In the genomic region with DNA sequence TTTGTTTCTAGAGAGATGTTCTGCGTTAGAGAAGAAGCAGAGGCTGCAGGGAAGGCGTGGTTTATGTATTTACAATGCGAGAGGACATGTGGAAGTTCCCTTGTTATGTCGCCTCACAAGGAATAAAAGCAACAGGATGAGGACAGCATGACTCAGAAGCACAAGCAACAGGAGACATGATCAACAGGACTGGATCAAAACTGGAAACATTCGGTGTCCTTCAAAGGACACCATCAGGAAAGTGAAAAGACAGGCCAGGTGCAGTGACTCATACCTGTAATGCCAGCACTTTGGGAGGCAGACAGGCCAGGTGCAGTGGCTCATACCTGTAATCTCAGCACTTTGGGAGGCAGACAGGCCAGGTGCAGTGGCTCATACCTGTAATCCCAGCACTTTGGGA, we compare ENCODE assay signal across 22 cellular contexts. TPM values are rescaled to one million over a fixed set of nuclear protein-coding genes. Genes with fewer than 3 reads are reported as not detected.
A peak's percentile ranks its signal among the peaks of the same experiment; 100 is the strongest.
DNase-seq lines count a peak whose midpoint lies in the region; ATAC-seq and TF ChIP-seq lines count a peak whose summit lies in the region.
"Had no signal": no experiment of that assay in that cellular context is flagged by ENCODE, and none has a peak within 500 bp of the region (broad histone marks: within the 10 kb centered on the region; RNA-seq: fewer than 3 reads in every experiment).

No MANE protein-coding gene starts in this region.

- no peak overlapping the region for H3K4me3 Mint-ChIP-seq in progenitor cell of endocrine pancreas (ENCODE audit: low read depth)
- H3K4me3 Mint-ChIP-seq in natural killer cell treated with Interleukin-12 subunit alpha and Interleukin-12 subunit beta and Interleukin-15 and Interleukin-18, amount 100 ng/mL, for 72 hours: no peak overlapping the region
- H3K4me3 Mint-ChIP-seq: activated T-helper 1 cell treated with anti-CD3 and anti-CD28 coated beads, Interleukin-12 subunit alpha, Interleukin-12 subunit beta, Interleukin-2, Interleukin-4 antibody, amounts not matched to agents 30 ng/mL and 10 ng/mL and 1 ng/mL, durations not matched to agents 14 hours and 24 hours and 36 hours; T-helper 2 cell treated with Interferon-gamma antibody and Interleukin-4, amounts not matched to agents 5 μg/mL and 100 μg/mL, for 36 hours had no signal

- no peak overlapping the region for H4K91ac ChIP-seq in mesenchymal stem cell (ENCODE audit: low read length)

- no peak for TF ChIP-seq CTCF in progenitor cell of endocrine pancreas (IDR thresholded peaks at IDR 0.05; ENCODE audit: unreplicated experiment)

- no peak overlapping the region for H3K23ac ChIP-seq in mesenchymal stem cell (ENCODE audit: low read length in 2 of 2)

- ATAC-seq in natural killer cell treated with Interleukin-12 subunit alpha and Interleukin-12 subunit beta and Interleukin-15 and Interleukin-18, amount 100 ng/mL, for 72 hours: no peak

- no peaks in the 10 kb centered on the region for H3K27me3 ChIP-seq in mesenchymal stem cell (ENCODE audit: control insufficient read depth in 1 of 2, insufficient read depth in 1 of 2, low read length in 2 of 2)
- H3K27me3 ChIP-seq: cardiac muscle cell, dorsolateral prefrontal cortex, hepatocyte, right atrium auricular region had no signal

- H3K4ac ChIP-seq in mesenchymal stem cell (ENCODE audit: low read depth in 1 of 2, low read length in 2 of 2): no peak overlapping the region

- no peak overlapping the region for H3K14ac ChIP-seq in mesenchymal stem cell (ENCODE audit: low read length in 2 of 2)

- H3K18ac ChIP-seq in mesenchymal stem cell (ENCODE audit: low read depth in 1 of 2, low read length in 2 of 2): no peak overlapping the region

- H3K4me2 ChIP-seq in mesenchymal stem cell (ENCODE audit: low read length, poor library complexity, severe bottlenecking): no peak overlapping the region
- H3K4me2 ChIP-seq: hepatocyte had no signal

- no peak overlapping the region for H2BK15ac ChIP-seq in mesenchymal stem cell (ENCODE audit: low read depth, poor library complexity, severe bottlenecking)

- H3K36me3 Mint-ChIP-seq in progenitor cell of endocrine pancreas (ENCODE audit: insufficient read depth): peaks cover 20% of the 10 kb centered on the region
- H3K36me3 Mint-ChIP-seq in natural killer cell treated with Interleukin-12 subunit alpha and Interleukin-12 subunit beta and Interleukin-15 and Interleukin-18, amount 100 ng/mL, for 72 hours: no peaks in the 10 kb centered on the region

- H4K8ac ChIP-seq in mesenchymal stem cell (ENCODE audit: low read length): no peak overlapping the region

- DNase-seq in DMS53 treated with DMSO at 0.1 percent for 48 hours (lab: John Stamatoyannopoulos, UW; ENCODE audit: unreplicated experiment) (peak; percentile 21), NCI-H774 (lab: John Stamatoyannopoulos, UW) (peak; percentile 47), epithelial cell of prostate (ENCODE audit: low read depth, low spot score) (peak; percentile 71), mesenchymal stem cell (peak; percentile 46), GDM1 (lab: John Stamatoyannopoulos, UW) (no peak), progenitor cell of endocrine pancreas (ENCODE audit: low spot score, unreplicated experiment) (no peak), DMS153 treated with DMSO at 0.1 percent for 48 hours (lab: John Stamatoyannopoulos, UW; ENCODE audit: unreplicated experiment) (no peak)
- DNase-seq in natural killer cell treated with Interleukin-12 subunit alpha and Interleukin-12 subunit beta and Interleukin-15 and Interleukin-18, amount 100 ng/mL, for 72 hours (ENCODE audit: low spot score): no peak
- DNase-seq: activated CD4-positive, CD25-positive, alpha-beta regulatory T cell; activated CD8-positive, alpha-beta memory T cell treated with anti-CD3 and anti-CD28 coated beads for 24 hours; DMS79 treated with DMSO at 0.1 percent for 48 hours; dorsolateral prefrontal cortex; islet precursor cell; KG1; midbrain; NCI-H1048; NCI-H526 treated with DMSO at 0.1 percent for 48 hours had no signal

- H2AK5ac ChIP-seq in mesenchymal stem cell (ENCODE audit: low read length, severe bottlenecking): no peak overlapping the region

- H3K27me3 Mint-ChIP-seq in progenitor cell of endocrine pancreas: no peaks in the 10 kb centered on the region
- H3K27me3 Mint-ChIP-seq in natural killer cell treated with Interleukin-12 subunit alpha and Interleukin-12 subunit beta and Interleukin-15 and Interleukin-18, amount 100 ng/mL, for 72 hours: no peaks in the 10 kb centered on the region

- no peak overlapping the region for H3K27ac ChIP-seq in epithelial cell of prostate
- H3K27ac ChIP-seq in mesenchymal stem cell (ENCODE audit: low read length, poor library complexity, severe bottlenecking): no peak overlapping the region
- H3K27ac ChIP-seq: cardiac muscle cell, dorsolateral prefrontal cortex, hepatocyte, right atrium auricular region had no signal

- no peaks in the 10 kb centered on the region for H3K9me3 Mint-ChIP-seq in progenitor cell of endocrine pancreas (ENCODE audit: low read depth)
- H3K9me3 Mint-ChIP-seq in natural killer cell treated with Interleukin-12 subunit alpha and Interleukin-12 subunit beta and Interleukin-15 and Interleukin-18, amount 100 ng/mL, for 72 hours: no peaks in the 10 kb centered on the region
- H3K9me3 Mint-ChIP-seq: activated T-helper 1 cell treated with anti-CD3 and anti-CD28 coated beads, Interleukin-12 subunit alpha, Interleukin-12 subunit beta, Interleukin-2, Interleukin-4 antibody, amounts not matched to agents 30 ng/mL and 10 ng/mL and 1 ng/mL, durations not matched to agents 14 hours and 24 hours and 36 hours; T-helper 2 cell treated with Interferon-gamma antibody and Interleukin-4, amounts not matched to agents 5 μg/mL and 100 μg/mL, for 36 hours had no signal

- H3K79me1 ChIP-seq in mesenchymal stem cell (replicated peaks; ENCODE audit: low read length, poor library complexity, severe bottlenecking): no peaks in the 10 kb centered on the region

- no peak overlapping the region for H3K9ac ChIP-seq in mesenchymal stem cell (ENCODE audit: low read length)

- H3K4me3 ChIP-seq in mesenchymal stem cell (ENCODE audit: insufficient read depth in 1 of 2, low read depth in 1 of 2, low read length in 2 of 2): no peak overlapping the region
- H3K4me3 ChIP-seq: cardiac muscle cell, dorsolateral prefrontal cortex, hepatocyte, right atrium auricular region had no signal

- no peak overlapping the region for H3K27ac Mint-ChIP-seq in progenitor cell of endocrine pancreas
- H3K27ac Mint-ChIP-seq in natural killer cell treated with Interleukin-12 subunit alpha and Interleukin-12 subunit beta and Interleukin-15 and Interleukin-18, amount 100 ng/mL, for 72 hours: no peak overlapping the region
- H3K27ac Mint-ChIP-seq: activated T-helper 1 cell treated with anti-CD3 and anti-CD28 coated beads, Interleukin-12 subunit alpha, Interleukin-12 subunit beta, Interleukin-2, Interleukin-4 antibody, amounts not matched to agents 30 ng/mL and 10 ng/mL and 1 ng/mL, durations not matched to agents 14 hours and 24 hours and 36 hours; T-helper 2 cell treated with Interferon-gamma antibody and Interleukin-4, amounts not matched to agents 5 μg/mL and 100 μg/mL, for 36 hours had no signal

- H2BK5ac ChIP-seq in mesenchymal stem cell (ENCODE audit: low read depth, low read length, poor library complexity, severe bottlenecking): no peak overlapping the region

- H2BK12ac ChIP-seq in mesenchymal stem cell (ENCODE audit: low read length in 2 of 2): no peak overlapping the region

- H3K4me1 ChIP-seq in mesenchymal stem cell (ENCODE audit: control insufficient read depth, insufficient read depth, low read depth, low read length): peaks cover 2% of the 10 kb centered on the region
- H3K4me1 ChIP-seq: right atrium auricular region had no signal

- H2AFZ ChIP-seq in mesenchymal stem cell (ENCODE audit: low read depth, low read length): no peak overlapping the region
- H2AFZ ChIP-seq: hepatocyte had no signal

- H3K36me3 ChIP-seq in mesenchymal stem cell (ENCODE audit: control insufficient read depth in 1 of 2, insufficient read depth in 2 of 2, low read depth in 1 of 2, low read length in 2 of 2): peaks cover 43 to 58% of the 10 kb centered on the region in 2 experiments
- H3K36me3 ChIP-seq: right atrium auricular region had no signal

- no peaks in the 10 kb centered on the region for H3K4me1 Mint-ChIP-seq in progenitor cell of endocrine pancreas (ENCODE audit: low read depth)
- no peaks in the 10 kb centered on the region for H3K4me1 Mint-ChIP-seq in natural killer cell treated with Interleukin-12 subunit alpha and Interleukin-12 subunit beta and Interleukin-15 and Interleukin-18, amount 100 ng/mL, for 72 hours (ENCODE audit: low read depth in 2 of 2)

- no peaks in the 10 kb centered on the region for H3K9me3 ChIP-seq in mesenchymal stem cell (ENCODE audit: control insufficient read depth, low read length)
- H3K9me3 ChIP-seq: right atrium auricular region had no signal

- no peak overlapping the region for H2BK120ac ChIP-seq in mesenchymal stem cell (ENCODE audit: low read depth, low read length)

- WGBS in mesenchymal stem cell: 84% methylated on average over 5 of the region's 5 CpGs

RNA-seq across cellular contexts. Expression of gene CCDC57, which starts 52.6 kb away (rescaled TPM):
- 20.2 TPM for polyA plus RNA-seq in mesenchymal stem cell (2013, experiment 1 of 2)
- polyA plus RNA-seq in mesenchymal stem cell (2013, experiment 2 of 2): 19.0 TPM
- total RNA-seq in progenitor cell of endocrine pancreas: 79.0 and 79.3 TPM in 2 replicates
- total RNA-seq in natural killer cell treated with Interleukin-12 subunit alpha and Interleukin-12 subunit beta and Interleukin-15 and Interleukin-18, amount 100 ng/mL, for 72 hours: 10 to 100 TPM; 34.0 to 82.2 TPM

Comparison
In these comparisons a context has a peak if more than half of its experiments do, and no peak if none do; other contexts are left out.
1. DNase-seq: peak in DMS53 treated with DMSO at 0.1 percent for 48 hours (single experiment), NCI-H774 (single experiment), epithelial cell of prostate (single experiment) and mesenchymal stem cell (single experiment); none in GDM1 (single experiment), progenitor cell of endocrine pancreas (single experiment), DMS153 treated with DMSO at 0.1 percent for 48 hours (single experiment) and natural killer cell treated with Interleukin-12 subunit alpha and Interleukin-12 subunit beta and Interleukin-15 and Interleukin-18, amount 100 ng/mL, for 72 hours (single experiment).